In genomic region chr19:14031719-14032480, GRCh38 we compare ENCODE assay signal across 1 cellular context.
TF ChIP-seq lines count a peak whose summit lies in the region.

IL27RA (plus strand) TSS chr19:14031762; CDS start chr19:14031873, 111 bp downstream.

TF ChIP-seq in WTC11, 78 proteins besides CTCF, POLR2A, EP300 and RAD21 (continued from another document):
- TF ChIP-seq ZBTB43 (CRISPR knock-in tag; IDR thresholded peaks at IDR 0.05) (peak; percentile 62; the same call in 1 of the 2 replicates), CBFB (CRISPR knock-in tag; IDR thresholded peaks at IDR 0.05; ENCODE audit: low read depth) (no peak), TP53 (CRISPR knock-in tag; IDR thresholded peaks at IDR 0.05) (no peak; the same call in 1 of the 2 replicates), FOXP4 (CRISPR knock-in tag; IDR thresholded peaks at IDR 0.05) (peak; percentile 79; the same call in 1 of the 2 replicates), ARID4B (CRISPR knock-in tag; IDR thresholded peaks at IDR 0.05; ENCODE audit: borderline replicate concordance) (0 out of 2 replicates have a peak, but pooled peaks have one; percentile 58), SOX15 (CRISPR knock-in tag; IDR thresholded peaks at IDR 0.05) (no peak), ZSCAN18 (CRISPR knock-in tag; IDR thresholded peaks at IDR 0.05) (no peak), GABPB1 (CRISPR knock-in tag; IDR thresholded peaks at IDR 0.05) (no peak; the same call in 1 of the 2 replicates), IRF1 (CRISPR knock-in tag; IDR thresholded peaks at IDR 0.05) (peak; percentile 48; the same call in 1 of the 2 replicates), PRDM15 (CRISPR knock-in tag; IDR thresholded peaks at IDR 0.05) (no peak), USF1 (CRISPR knock-in tag; IDR thresholded peaks at IDR 0.05) (no peak), ERG (CRISPR knock-in tag; IDR thresholded peaks at IDR 0.05) (no peak), ATF2 (CRISPR knock-in tag; IDR thresholded peaks at IDR 0.05; ENCODE audit: borderline replicate concordance, low read depth) (no peak), RORB (CRISPR knock-in tag; IDR thresholded peaks at IDR 0.05) (no peak), E2F1 (CRISPR knock-in tag; IDR thresholded peaks at IDR 0.05) (no peak), NR3C1 (CRISPR knock-in tag; conservative IDR thresholded peaks at IDR 0.05; ENCODE audit: low read depth) (no peak), ETV6 (CRISPR knock-in tag; IDR thresholded peaks at IDR 0.05) (peak; percentile 65; the same call in 1 of the 2 replicates), CREM (CRISPR knock-in tag; IDR thresholded peaks at IDR 0.05) (no peak), ZNF138 (CRISPR knock-in tag; conservative IDR thresholded peaks at IDR 0.05) (no peak), NR1H2 (CRISPR knock-in tag; IDR thresholded peaks at IDR 0.05) (no peak), ZNF671 (CRISPR knock-in tag; IDR thresholded peaks at IDR 0.05) (no peak), NFATC4 (CRISPR knock-in tag; IDR thresholded peaks at IDR 0.05) (no peak), ZBTB21 (CRISPR knock-in tag; IDR thresholded peaks at IDR 0.05; ENCODE audit: borderline replicate concordance) (peak; percentile 45; the same call in 1 of the 2 replicates), JUN (CRISPR knock-in tag; IDR thresholded peaks at IDR 0.05) (peak; percentile 68; the same call in 1 of the 2 replicates)
